ENCODE assay signal across 12 cellular contexts in genomic region chr19:15180451-15181390, GRCh38. TPM values are rescaled to one million over a fixed set of nuclear protein-coding genes. Genes with fewer than 3 reads are reported as not detected.
DNase-seq lines count a peak whose midpoint lies in the region; ATAC-seq and TF ChIP-seq lines count a peak whose summit lies in the region.
"Had no signal": no experiment of that assay in that cellular context is flagged by ENCODE, and none has a peak within 500 bp of the region (broad histone marks: within the 10 kb centered on the region; RNA-seq: fewer than 3 reads in every experiment).

No MANE protein-coding gene starts in this region.

- H3K27me3 Mint-ChIP-seq in CD8-positive, alpha-beta T cell (ENCODE audit: low read depth) = peaks cover 11% of the 10 kb centered on the region

- no peaks in the 10 kb centered on the region for H3K9me3 ChIP-seq in RWPE2 (ENCODE audit: severe bottlenecking)
- no peaks in the 10 kb centered on the region for H3K9me3 ChIP-seq in CD8-positive, alpha-beta T cell (ENCODE audit: low read length)

- no peak overlapping the region for H3K27ac ChIP-seq in RWPE2 (ENCODE audit: poor library complexity, severe bottlenecking)
- no peak overlapping the region for H3K27ac ChIP-seq in CD8-positive, alpha-beta T cell (ENCODE audit: low read depth, low read length)
- H3K27ac ChIP-seq in foreskin keratinocyte = no peak overlapping the region

- peak overlapping the region; percentile 30 for H3K4me3 ChIP-seq in RWPE2 (ENCODE audit: severe bottlenecking)
- H3K4me3 ChIP-seq in kidney epithelial cell (ENCODE audit: low read depth, low read length) = peak overlapping the region; percentile 35
- no peak overlapping the region for H3K4me3 ChIP-seq in CD8-positive, alpha-beta T cell (ENCODE audit: low read depth, low read length)

- ATAC-seq in RWPE2 (ENCODE audit: low read depth) (peak; percentile 73), foreskin keratinocyte (no peak), HG03108 (IDR thresholded peaks at IDR 0.05; ENCODE audit: unreplicated experiment) (no peak), GM18909 (IDR thresholded peaks at IDR 0.05; ENCODE audit: poor library complexity, unreplicated experiment) (no peak)
- no peak for ATAC-seq in CD8-positive, alpha-beta T cell
- ATAC-seq: activated CD8-positive, alpha-beta memory T cell treated with anti-CD3 and anti-CD28 coated beads, Interleukin-2, amount 10 ng/mL, durations not matched to agents 7 days and 5 days had no signal

- TF ChIP-seq CTCF in RWPE2 (IDR thresholded peaks at IDR 0.05; ENCODE audit: poor library complexity, severe bottlenecking) (no peak), kidney epithelial cell (IDR thresholded peaks at IDR 0.05; ENCODE audit: insufficient read depth, low read length, poor library complexity, severe bottlenecking) (no peak), foreskin keratinocyte (conservative IDR thresholded peaks at IDR 0.05) (no peak)
- TF ChIP-seq CTCF in CD8-positive, alpha-beta T cell (IDR thresholded peaks at IDR 0.05) = no peak

- DNase-seq in CMK (ENCODE audit: low read depth) (peak; percentile 66), LoVo (ENCODE audit: low spot score) (peak; percentile 75), RWPE2 (ENCODE audit: low spot score) (no peak), kidney epithelial cell (ENCODE audit: low read depth) (no peak), foreskin keratinocyte (no peak)
- no peak for DNase-seq in CD8-positive, alpha-beta T cell
- DNase-seq: activated CD8-positive, alpha-beta memory T cell treated with anti-CD3 and anti-CD28 coated beads, Interleukin-2, amount 10 ng/mL, durations not matched to agents 7 days and 5 days; CD8-positive, alpha-beta memory T cell had no signal

- no peak overlapping the region for H3K4me3 Mint-ChIP-seq in CD8-positive, alpha-beta T cell
- H3K4me3 Mint-ChIP-seq: activated CD8-positive, alpha-beta memory T cell treated with anti-CD3 and anti-CD28 coated beads, Interleukin-2, amount 10 ng/mL, durations not matched to agents 7 days and 5 days; CD8-positive, alpha-beta memory T cell had no signal

- H3K27me3 ChIP-seq in RWPE2 (ENCODE audit: insufficient read depth, poor library complexity, severe bottlenecking) (no peaks in the 10 kb centered on the region), kidney epithelial cell (ENCODE audit: control insufficient read depth, insufficient read depth, low read length) (peaks cover 11% of the 10 kb centered on the region), foreskin keratinocyte (peaks cover 4% of the 10 kb centered on the region)
- no peaks in the 10 kb centered on the region for H3K27me3 ChIP-seq in CD8-positive, alpha-beta T cell (ENCODE audit: insufficient read depth, low read length)

- H3K36me3 ChIP-seq in RWPE2 (ENCODE audit: low read depth) = no peaks in the 10 kb centered on the region
- no peaks in the 10 kb centered on the region for H3K36me3 ChIP-seq in kidney epithelial cell (ENCODE audit: control insufficient read depth, insufficient read depth, low read length)
- H3K36me3 ChIP-seq in CD8-positive, alpha-beta T cell (ENCODE audit: insufficient read depth, low read length) = no peaks in the 10 kb centered on the region

- H3K4me1 Mint-ChIP-seq in CD8-positive, alpha-beta T cell (ENCODE audit: low read depth) = peaks cover 4% of the 10 kb centered on the region

- intact Hi-C loops in CD8-positive, alpha-beta T cell (cut with DNase I, micrococcal nuclease) = no loop called here

- POLR2A ChIA-PET in CD8-positive, alpha-beta T cell (lab: Charles Lee) = no interaction called here

- H3K27ac Mint-ChIP-seq in CD8-positive, alpha-beta T cell = no peak overlapping the region
- H3K27ac Mint-ChIP-seq: activated CD8-positive, alpha-beta memory T cell treated with anti-CD3 and anti-CD28 coated beads, Interleukin-2, amount 10 ng/mL, durations not matched to agents 7 days and 5 days had no signal

- H3K36me3 Mint-ChIP-seq in CD8-positive, alpha-beta T cell = no peaks in the 10 kb centered on the region
- H3K36me3 Mint-ChIP-seq: activated CD8-positive, alpha-beta memory T cell treated with anti-CD3 and anti-CD28 coated beads, Interleukin-2, amount 10 ng/mL, durations not matched to agents 7 days and 5 days; CD8-positive, alpha-beta memory T cell had no signal

- H3K9me3 Mint-ChIP-seq in CD8-positive, alpha-beta T cell = no peaks in the 10 kb centered on the region
- H3K9me3 Mint-ChIP-seq: CD8-positive, alpha-beta memory T cell had no signal

- no peaks in the 10 kb centered on the region for H3K4me1 ChIP-seq in RWPE2 (ENCODE audit: insufficient read depth, poor library complexity, severe bottlenecking)
- H3K4me1 ChIP-seq in CD8-positive, alpha-beta T cell (ENCODE audit: insufficient read depth, low read length) = peaks cover 4% of the 10 kb centered on the region
- H3K4me1 ChIP-seq in foreskin keratinocyte = no peaks in the 10 kb centered on the region

- CTCF ChIA-PET in CD8-positive, alpha-beta T cell (lab: Charles Lee) = interaction anchor here (1.1 to 1.3 kb wide), 2 partner anchors 239 to 376 kb away, joined by 4 to 5 read pairs; partner anchors contain the start of gene AKAP8L

RNA-seq across cellular contexts. Expression of gene NOTCH3, which starts 20.1 kb away (rescaled TPM):
- total RNA-seq in kidney epithelial cell (32.8 and 34.0 TPM in 2 replicates), foreskin keratinocyte (0.21 and 0.24 TPM in 2 replicates)
- not detected for total RNA-seq in CD8-positive, alpha-beta T cell
- 0.04 and 0.09 TPM in 2 replicates for polyA plus RNA-seq in foreskin keratinocyte
- total RNA-seq: activated CD8-positive, alpha-beta memory T cell treated with anti-CD3 and anti-CD28 coated beads, Interleukin-2, amount 10 ng/mL, durations not matched to agents 7 days and 5 days had no signal
- polyA plus RNA-seq: CD8-positive, alpha-beta memory T cell had no signal

RNA-seq across cellular contexts. Expression of gene EPHX3, which starts 51.5 kb away (rescaled TPM):
- 0.79 and 3.4 TPM in 2 replicates for total RNA-seq in kidney epithelial cell
- total RNA-seq in CD8-positive, alpha-beta T cell = under 1 TPM; 0.19 to 0.62 TPM
- 0.10 TPM in 1 of 2 replicates, not detected in the other for total RNA-seq in foreskin keratinocyte
- polyA plus RNA-seq in foreskin keratinocyte = 0.06 and 0.12 TPM in 2 replicates
- total RNA-seq: CD8-positive, alpha-beta memory T cell; dermis microvascular lymphatic vessel endothelial cell; RPMI7951 had no signal
- polyA plus RNA-seq: CD8-positive, alpha-beta memory T cell had no signal

Comparison
In these comparisons a context has a peak if more than half of its experiments do, and no peak if none do; other contexts are left out.
1. DNase-seq: peak in CMK (single experiment) and LoVo (single experiment); none in RWPE2 (single experiment), kidney epithelial cell (single experiment), CD8-positive, alpha-beta T cell (0 of 7) and foreskin keratinocyte (0 of 2).
2. RNA of gene NOTCH3, which starts 20.1 kb away (total RNA-seq): 32.8 to 34.0 TPM in kidney epithelial cell; 0.21 to 0.24 TPM in foreskin keratinocyte and not detected in CD8-positive, alpha-beta T cell; every median in the first group is over 10 times any median in the second.